8 cellular contexts compared by ENCODE assay signal in genomic region chr2:191155608-191156071, GRCh38. TPM values are rescaled to one million over a fixed set of nuclear protein-coding genes. Genes with fewer than 3 reads are reported as not detected.
DNase-seq lines count a peak whose midpoint lies in the region; ATAC-seq and TF ChIP-seq lines count a peak whose summit lies in the region.

No MANE protein-coding gene starts in this region.

- peak overlapping the region; percentile 13 for H3K27ac Mint-ChIP-seq in activated CD8-positive, alpha-beta T cell treated with anti-CD3 and anti-CD28 coated beads for 36 hours

- 39% methylated on average over 1 of the region's 1 CpG for WGBS in hepatocyte (ENCODE audit: low lambda C conversion rate, missing lambda C conversion rate)

- DNase-seq in NCI-H2107 treated with DMSO at 0.1 percent for 48 hours (lab: John Stamatoyannopoulos, UW; ENCODE audit: unreplicated experiment) = peak; percentile 47
- no peak for DNase-seq in NCI-H2107 (lab: John Stamatoyannopoulos, UW)
- peak; percentile 5 for DNase-seq in NCI-H146 (lab: John Stamatoyannopoulos, UW)
- peak; percentile 9 for DNase-seq in activated CD8-positive, alpha-beta T cell treated with anti-CD3 and anti-CD28 coated beads for 36 hours
- peak; percentile 21 for DNase-seq in hepatocyte (ENCODE audit: low spot score)
- no peak for DNase-seq in stimulated activated CD4-positive, alpha-beta T cell treated with anti-CD3 and anti-CD28 coated beads, Interleukin-15, amount 100 ng/mL, for 24 hours

- CTCF ChIA-PET in activated CD8-positive, alpha-beta T cell treated with anti-CD3 and anti-CD28 coated beads for 36 hours (lab: Charles Lee) = interaction anchor here (0.6 to 17.8 kb wide), 67 partner anchors 10 to 522 kb away, joined by 3 to 643 read pairs (median 4); partner anchors contain the start of gene NABP1

- no peaks in the 10 kb centered on the region for H3K4me1 ChIP-seq in hepatocyte (ENCODE audit: insufficient read depth)

- no peaks in the 10 kb centered on the region for H3K9me2 ChIP-seq in hepatocyte (replicated peaks; ENCODE audit: insufficient read depth)

- no peaks in the 10 kb centered on the region for H4K20me1 ChIP-seq in hepatocyte (ENCODE audit: insufficient read depth, poor library complexity, severe bottlenecking)

- H3K36me3 Mint-ChIP-seq in activated CD8-positive, alpha-beta T cell treated with anti-CD3 and anti-CD28 coated beads for 36 hours (ENCODE audit: low read depth) = no peaks in the 10 kb centered on the region

- TF ChIP-seq CTCF in activated CD8-positive, alpha-beta T cell treated with anti-CD3 and anti-CD28 coated beads for 36 hours (IDR thresholded peaks at IDR 0.05) = peak; percentile 87
- peak; percentile 61 for TF ChIP-seq CTCF in hepatocyte (IDR thresholded peaks at IDR 0.05; ENCODE audit: poor library complexity)

- no peak overlapping the region for H3K4me2 ChIP-seq in hepatocyte

- H3K27ac ChIP-seq in hepatocyte = no peak overlapping the region

- intact Hi-C loops in activated CD8-positive, alpha-beta T cell treated with anti-CD3 and anti-CD28 coated beads for 36 hours (cut with micrococcal nuclease) = loop anchor here (1.0 kb wide), 1 partner anchor 103 kb away; no protein-coding TSS in a partner anchor

- no peaks in the 10 kb centered on the region for H3K9me3 Mint-ChIP-seq in activated CD8-positive, alpha-beta T cell treated with anti-CD3 and anti-CD28 coated beads for 36 hours

- no peak overlapping the region for H3K4me3 ChIP-seq in hepatocyte

- H3K27me3 Mint-ChIP-seq in activated CD8-positive, alpha-beta T cell treated with anti-CD3 and anti-CD28 coated beads for 36 hours = no peaks in the 10 kb centered on the region

- ATAC-seq in GM21723 (IDR thresholded peaks at IDR 0.05; ENCODE audit: unreplicated experiment) (peak; percentile 39), GM21825 (IDR thresholded peaks at IDR 0.05; ENCODE audit: unreplicated experiment) (no peak)
- peak; percentile 28 for ATAC-seq in activated CD8-positive, alpha-beta T cell treated with anti-CD3 and anti-CD28 coated beads for 36 hours

- no peak overlapping the region for H2AFZ ChIP-seq in hepatocyte

- H3K4me1 Mint-ChIP-seq in activated CD8-positive, alpha-beta T cell treated with anti-CD3 and anti-CD28 coated beads for 36 hours (ENCODE audit: low read depth) = peaks cover 40% of the 10 kb centered on the region

- no peaks in the 10 kb centered on the region for H3K9me3 ChIP-seq in hepatocyte (ENCODE audit: low read depth)

- POLR2A ChIA-PET in activated CD8-positive, alpha-beta T cell treated with anti-CD3 and anti-CD28 coated beads for 36 hours (lab: Charles Lee) = interaction anchor here (0.5 to 2.7 kb wide), 7 partner anchors 93 to 420 kb away, joined by 3 to 19 read pairs (median 4); partner anchors contain the start of gene STAT1

- H3K36me3 ChIP-seq in hepatocyte (replicated peaks; ENCODE audit: insufficient read depth, low read depth) = no peaks in the 10 kb centered on the region

- no peaks in the 10 kb centered on the region for H3K79me2 ChIP-seq in hepatocyte

- H3K4me3 Mint-ChIP-seq in activated CD8-positive, alpha-beta T cell treated with anti-CD3 and anti-CD28 coated beads for 36 hours = no peak overlapping the region

- no peaks in the 10 kb centered on the region for H3K27me3 ChIP-seq in hepatocyte

RNA-seq across cellular contexts. Expression of gene STAT4, which starts 4.8 kb away (rescaled TPM):
- 10 to 100 TPM; 70.8 to 72.2 TPM for total RNA-seq in activated CD8-positive, alpha-beta T cell treated with anti-CD3 and anti-CD28 coated beads for 36 hours
- 6.1 and 6.6 TPM in 2 replicates for total RNA-seq in hepatocyte
- polyA plus RNA-seq in hepatocyte = 1.6 and 3.1 TPM in 2 replicates

Comparison
In these comparisons a context has a peak if more than half of its experiments do, and no peak if none do; other contexts are left out.
1. DNase-seq: peak in NCI-H2107 treated with DMSO at 0.1 percent for 48 hours (single experiment), NCI-H146 (single experiment), activated CD8-positive, alpha-beta T cell treated with anti-CD3 and anti-CD28 coated beads for 36 hours (single experiment) and hepatocyte (single experiment); none in NCI-H2107 (single experiment) and stimulated activated CD4-positive, alpha-beta T cell treated with anti-CD3 and anti-CD28 coated beads, Interleukin-15, amount 100 ng/mL, for 24 hours (single experiment).